Comparison of ENCODE assay signal across 21 cellular contexts in genomic region chr12:6407206-6407954, GRCh38. TPM values are rescaled to one million over a fixed set of nuclear protein-coding genes. Genes with fewer than 3 reads are reported as not detected.
A peak's percentile ranks its signal among the peaks of the same experiment; 100 is the strongest.
DNase-seq lines count a peak whose midpoint lies in the region; ATAC-seq and TF ChIP-seq lines count a peak whose summit lies in the region.
"Had no signal": no experiment of that assay in that cellular context is flagged by ENCODE, and none has a peak within 500 bp of the region (broad histone marks: within the 10 kb centered on the region; RNA-seq: fewer than 3 reads in every experiment).

No MANE protein-coding gene starts in this region.

- TF ChIP-seq CTCF in WTC11 (IDR thresholded peaks at IDR 0.05) (no peak), nephron progenitor cell (IDR thresholded peaks at IDR 0.05) (no peak)

- H3K27ac Mint-ChIP-seq in WTC11 (0 out of 2 replicates have a peak overlapping the region, but pooled peaks have one; percentile 5), nephron progenitor cell (peak overlapping the region; percentile 5)
- H3K27ac Mint-ChIP-seq: CD4-positive, alpha-beta memory T cell had no signal

- H3K4me1 Mint-ChIP-seq in WTC11: no peaks in the 10 kb centered on the region
- peaks cover 28% of the 10 kb centered on the region for H3K4me1 Mint-ChIP-seq in nephron progenitor cell
- H3K4me1 Mint-ChIP-seq: CD4-positive, alpha-beta memory T cell had no signal

- DNase-seq in NCI-H510A treated with DMSO at 0.1 percent for 48 hours (lab: John Stamatoyannopoulos, UW) (peak; percentile 34), NCI-H510A (lab: John Stamatoyannopoulos, UW) (no peak), HEK293T (ENCODE audit: extremely low spot score) (no peak), WTC11 (ENCODE audit: low spot score) (no peak), nephron progenitor cell (no peak), EL (no peak)
- no peak for DNase-seq in stimulated activated CD4-positive, alpha-beta T cell treated with anti-CD3 and anti-CD28 coated beads, Interleukin-2, amount 100 ng/mL, for 48 hours
- DNase-seq: Calu3; CD4-positive, alpha-beta memory T cell; DND-41; H9; KG1; NCI-H187 treated with DMSO at 0.1 percent for 48 hours; NCI-H2227 treated with DMSO at 0.1 percent for 48 hours; NCI-H524 treated with DMSO at 0.1 percent for 48 hours; OCI-M1; Right ventricle myocardium superior; SW 1271; T-helper 2 cell had no signal

- ATAC-seq in WTC11 (no peak), HG02938 (IDR thresholded peaks at IDR 0.05; ENCODE audit: unreplicated experiment) (no peak)

- H3K9me3 Mint-ChIP-seq in WTC11 (no peaks in the 10 kb centered on the region), nephron progenitor cell (peaks cover 17% of the 10 kb centered on the region)
- H3K9me3 Mint-ChIP-seq: CD4-positive, alpha-beta memory T cell; H9 had no signal

- no peak overlapping the region for H3K4me3 Mint-ChIP-seq in WTC11
- H3K4me3 Mint-ChIP-seq in nephron progenitor cell: no peak overlapping the region
- H3K4me3 Mint-ChIP-seq: CD4-positive, alpha-beta memory T cell; H9 had no signal

- CTCF ChIA-PET in HEK293T (lab: Yijun Ruan, JAX): no interaction called here
- CTCF ChIA-PET in WTC11 (lab: Charles Lee): no interaction called here

- H3K36me3 Mint-ChIP-seq in WTC11 (no peaks in the 10 kb centered on the region), nephron progenitor cell (ENCODE audit: low read depth) (no peaks in the 10 kb centered on the region)
- H3K36me3 Mint-ChIP-seq: CD4-positive, alpha-beta memory T cell had no signal

- POLR2A ChIA-PET in HEK293T (lab: Yijun Ruan, JAX) (no interaction called here), WTC11 (lab: Charles Lee) (no interaction called here)

- H3K27me3 Mint-ChIP-seq in WTC11 (ENCODE audit: low read depth) (no peaks in the 10 kb centered on the region), nephron progenitor cell (ENCODE audit: low read depth, poor library complexity) (peaks cover 9% of the 10 kb centered on the region)

TF ChIP-seq in HEK293T, 16 proteins besides CTCF, POLR2A, EP300 and RAD21:
- no peak for TF ChIP-seq FOXA1 (IDR thresholded peaks at IDR 0.05)
- TF ChIP-seq PKNOX1 (IDR thresholded peaks at IDR 0.05): peak; percentile 58
- TF ChIP-seq ZNF384 (IDR thresholded peaks at IDR 0.05): no peak

TF ChIP-seq in WTC11, 78 proteins besides CTCF, POLR2A, EP300 and RAD21:
- TF ChIP-seq KAT7 (CRISPR knock-in tag; IDR thresholded peaks at IDR 0.05; ENCODE audit: borderline replicate concordance) (no peak), ZNF416 (CRISPR knock-in tag; IDR thresholded peaks at IDR 0.05) (no peak), CREM (CRISPR knock-in tag; IDR thresholded peaks at IDR 0.05) (no peak), ZNF138 (CRISPR knock-in tag; conservative IDR thresholded peaks at IDR 0.05) (no peak), ESRRA (CRISPR knock-in tag; IDR thresholded peaks at IDR 0.05; ENCODE audit: borderline replicate concordance) (no peak), SMAD3 (CRISPR knock-in tag; IDR thresholded peaks at IDR 0.05; ENCODE audit: borderline replicate concordance) (no peak), HMGXB4 (CRISPR knock-in tag; IDR thresholded peaks at IDR 0.05) (no peak), TEAD1 (CRISPR knock-in tag; IDR thresholded peaks at IDR 0.05) (no peak), GTF2I (CRISPR knock-in tag; conservative IDR thresholded peaks at IDR 0.05) (no peak), HMGA2 (CRISPR knock-in tag; IDR thresholded peaks at IDR 0.05) (no peak), TCF7 (CRISPR knock-in tag; IDR thresholded peaks at IDR 0.05; ENCODE audit: low read depth) (no peak), ZNF232 (CRISPR knock-in tag; IDR thresholded peaks at IDR 0.05) (no peak), PRRX2 (CRISPR knock-in tag; IDR thresholded peaks at IDR 0.05) (no peak), STAT6 (CRISPR knock-in tag; conservative IDR thresholded peaks at IDR 0.05; ENCODE audit: low read depth) (no peak), GRHL2 (CRISPR knock-in tag; IDR thresholded peaks at IDR 0.05; ENCODE audit: insufficient replicate concordance, severe bottlenecking) (no peak)

RNA-seq across cellular contexts. Expression of gene LTBR, which starts 23.4 kb away (rescaled TPM):
- total RNA-seq in WTC11 (2021): 4.0 to 6.1 TPM (median 4.5 TPM) in 3 replicates

RNA-seq across cellular contexts. Expression of gene SCNN1A, which starts 32.0 kb away (rescaled TPM):
- total RNA-seq in WTC11 (2021): 97.6 to 108 TPM (median 100 TPM) in 3 replicates
- total RNA-seq: A673, Right ventricle myocardium superior had no signal

RNA-seq across cellular contexts. Expression of gene CD27, which starts 37.4 kb away (rescaled TPM):
- total RNA-seq in WTC11 (2021): 0.23 to 0.34 TPM (median 0.28 TPM) in 3 replicates
- total RNA-seq: A673, Calu3 had no signal

RNA-seq across cellular contexts. Expression of gene TAPBPL, which starts 44.5 kb away (rescaled TPM):
- 0.98 to 1.3 TPM (median 1.1 TPM) in 3 replicates for total RNA-seq in WTC11 (2021)
